In the genomic region with DNA sequence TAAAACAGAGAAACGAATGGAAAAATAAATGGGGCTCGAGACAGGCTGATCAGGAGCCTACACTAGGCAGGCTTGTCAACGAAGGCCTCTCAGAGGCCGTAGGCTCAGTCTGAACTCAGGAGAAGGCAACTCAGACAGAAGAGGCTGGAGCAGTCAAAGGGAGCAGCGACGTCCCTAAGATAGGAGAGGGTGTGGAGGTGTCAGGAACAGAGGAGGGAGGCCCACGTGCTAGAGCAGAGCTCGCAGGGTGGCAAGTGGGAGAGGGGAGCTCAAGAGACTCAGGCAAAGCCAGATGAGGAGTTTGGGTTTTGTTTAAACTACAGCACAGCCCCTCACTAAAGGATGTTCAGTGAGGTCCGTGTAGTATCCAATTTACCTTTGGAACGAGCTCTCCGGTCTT, we compare ENCODE assay signal across 16 cellular contexts.
"Had no signal": no experiment of that assay in that cellular context is flagged by ENCODE, and none has a peak within 500 bp of the region (broad histone marks: within the 10 kb centered on the region; RNA-seq: fewer than 3 reads in every experiment).

No MANE protein-coding gene starts in this region.

- H3K27me3 Mint-ChIP-seq: activated CD4-positive, alpha-beta memory T cell treated with anti-CD3 and anti-CD28 coated beads, Interleukin-2, amount 10 ng/mL, durations not matched to agents 7 days and 5 days; brain had no signal

- H3K9me3 ChIP-seq: psoas muscle, right lobe of liver had no signal

- H3K4me1 ChIP-seq: psoas muscle had no signal

- H3K36me3 ChIP-seq: right lobe of liver had no signal

- H3K36me3 Mint-ChIP-seq: natural killer cell had no signal

- H3K27ac ChIP-seq: psoas muscle, right lobe of liver had no signal

- H3K4me3 ChIP-seq: psoas muscle, right lobe of liver had no signal

- H3K9me3 Mint-ChIP-seq: activated CD4-positive, alpha-beta memory T cell treated with anti-CD3 and anti-CD28 coated beads, Interleukin-2, amount 10 ng/mL, durations not matched to agents 7 days and 5 days; activated T-helper 2 cell treated with anti-CD3 and anti-CD28 coated beads, Interferon-gamma antibody, Interleukin-2, Interleukin-4, amounts not matched to agents 10 μg/mL and 5 μg/mL and 100 μg/mL, durations not matched to agents 14 hours and 24 hours and 36 hours; brain; natural killer cell had no signal

- ATAC-seq: natural killer cell, psoas muscle, right lobe of liver had no signal

- H3K4me3 Mint-ChIP-seq: activated CD4-positive, alpha-beta memory T cell treated with anti-CD3 and anti-CD28 coated beads, Interleukin-2, amount 10 ng/mL, durations not matched to agents 7 days and 5 days; brain; natural killer cell had no signal

- H3K4me1 Mint-ChIP-seq: activated CD4-positive, alpha-beta memory T cell treated with anti-CD3 and anti-CD28 coated beads, Interleukin-2, amount 10 ng/mL, durations not matched to agents 7 days and 5 days had no signal

- H3K27ac Mint-ChIP-seq: activated CD4-positive, alpha-beta memory T cell treated with anti-CD3 and anti-CD28 coated beads, Interleukin-2, amount 10 ng/mL, durations not matched to agents 7 days and 5 days; activated T-helper 2 cell treated with anti-CD3 and anti-CD28 coated beads, Interferon-gamma antibody, Interleukin-2, Interleukin-4, amounts not matched to agents 10 μg/mL and 5 μg/mL and 100 μg/mL, durations not matched to agents 14 hours and 24 hours and 36 hours had no signal

- DNase-seq: activated CD4-positive, alpha-beta memory T cell treated with anti-CD3 and anti-CD28 coated beads, Interleukin-2, amount 10 ng/mL, durations not matched to agents 7 days and 5 days; activated CD4-positive, CD25-positive, alpha-beta regulatory T cell treated with anti-CD3 and anti-CD28 coated beads, Interleukin-2, amount 50 U/mL, for 72 hours; activated CD8-positive, alpha-beta memory T cell treated with anti-CD3 and anti-CD28 coated beads, Interleukin-2, amount 50 U/mL, for 48 hours; activated naive CD4-positive, alpha-beta T cell treated with anti-CD3 and anti-CD28 coated beads, Interleukin-2, amount 50 U/mL, for 16 hours; amygdala; foreskin melanocyte; natural killer cell; psoas muscle; right lobe of liver; stimulated activated CD4-positive, alpha-beta T cell treated with anti-CD3 and anti-CD28 coated beads, Interleukin-1b, Interleukin-23, amount 100 ng/mL, for 48 hours; stimulated activated naive CD4-positive, alpha-beta T cell; substantia nigra; trophoblast cell had no signal

- FAIRE-seq: islet of Langerhans had no signal

- H3K27me3 ChIP-seq: right lobe of liver had no signal
